8 cellular contexts compared by ENCODE assay signal in the genomic region with DNA sequence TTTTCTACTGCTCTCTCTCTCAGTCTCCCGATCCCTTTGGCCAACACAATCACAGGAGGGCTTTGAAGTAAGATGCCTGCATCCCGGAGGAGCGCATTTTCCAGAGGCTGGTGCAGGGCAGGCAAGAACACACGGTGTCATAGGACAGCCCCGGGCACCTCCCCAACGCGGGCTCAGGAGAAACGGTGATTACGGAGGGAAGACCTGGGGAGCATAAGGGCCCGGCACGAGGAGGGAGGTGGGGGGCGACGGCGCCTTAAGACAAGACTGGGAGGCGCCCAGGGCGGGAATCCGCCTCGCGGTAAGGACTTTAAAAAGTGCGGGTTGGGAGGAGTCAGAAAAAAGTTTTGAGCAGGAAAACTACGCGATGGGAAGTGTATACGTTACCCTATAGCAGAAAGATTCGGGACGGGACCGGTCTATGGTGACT. TPM values are rescaled to one million over a fixed set of nuclear protein-coding genes. Genes with fewer than 3 reads are reported as not detected.
DNase-seq lines count a peak whose midpoint lies in the region; ATAC-seq and TF ChIP-seq lines count a peak whose summit lies in the region.

No MANE protein-coding gene starts in this region.

- H3K36me3 ChIP-seq in ES-I3 (ENCODE audit: insufficient read depth, low read length), result no peaks in the 10 kb centered on the region
- no peaks in the 10 kb centered on the region for H3K36me3 ChIP-seq in GM23338 (ENCODE audit: insufficient read depth)
- no peaks in the 10 kb centered on the region for H3K36me3 ChIP-seq in adipocyte (ENCODE audit: control insufficient read depth, insufficient read depth, low read length, severe bottlenecking)
- H3K36me3 ChIP-seq in iPS DF 6.9 (ENCODE audit: control insufficient read depth, insufficient read depth, low read length), result no peaks in the 10 kb centered on the region
- H3K36me3 ChIP-seq in skeletal muscle satellite cell (ENCODE audit: insufficient read depth, low read length), result peaks cover 5% of the 10 kb centered on the region

- H3K9me3 ChIP-seq in ES-I3 (ENCODE audit: control insufficient read depth, insufficient read depth, low read length), result no peaks in the 10 kb centered on the region; the same call in 1 of the 2 replicates
- H3K9me3 ChIP-seq in adipocyte (ENCODE audit: control insufficient read depth, low read length), result peaks cover 5% of the 10 kb centered on the region
- H3K9me3 ChIP-seq in iPS DF 6.9 (ENCODE audit: control insufficient read depth, insufficient read depth, low read length), result no peaks in the 10 kb centered on the region
- peaks cover 3% of the 10 kb centered on the region for H3K9me3 ChIP-seq in skeletal muscle satellite cell (replicated peaks; ENCODE audit: low read length)

- peak overlapping the region; percentile 96 for H3K9ac ChIP-seq in ES-I3 (ENCODE audit: low read depth, low read length)
- H3K9ac ChIP-seq in adipocyte (ENCODE audit: low read length), result peak overlapping the region; percentile 93
- peak overlapping the region; percentile 86 for H3K9ac ChIP-seq in skeletal muscle satellite cell (ENCODE audit: low read depth, low read length)

- H3K27me3 ChIP-seq in GM23338 (ENCODE audit: insufficient read depth) (no peaks in the 10 kb centered on the region), adipocyte (replicated peaks; ENCODE audit: control insufficient read depth, insufficient read depth, low read length) (no peaks in the 10 kb centered on the region), iPS DF 6.9 (ENCODE audit: control insufficient read depth, insufficient read depth, low read length) (no peaks in the 10 kb centered on the region), skeletal muscle satellite cell (ENCODE audit: control insufficient read depth, insufficient read depth, low read length) (no peaks in the 10 kb centered on the region)

- H3K4me3 ChIP-seq in GM23338, result peak overlapping the region; percentile 97
- H3K4me3 ChIP-seq in adipocyte (ENCODE audit: low read length), result peak overlapping the region; percentile 98
- peak overlapping the region; percentile 83 for H3K4me3 ChIP-seq in iPS DF 6.9 (ENCODE audit: low read length)
- H3K4me3 ChIP-seq in skeletal muscle satellite cell (ENCODE audit: low read length), result peak overlapping the region; percentile 83

- no peaks in the 10 kb centered on the region for H3K9me2 ChIP-seq in GM23338 (ENCODE audit: insufficient read depth)

- H3K79me2 ChIP-seq in GM23338 (replicated peaks; ENCODE audit: insufficient read depth), result peaks cover 39% of the 10 kb centered on the region

- peaks cover 12% of the 10 kb centered on the region for H3K4me1 ChIP-seq in ES-I3 (ENCODE audit: insufficient read depth, low read length)
- H3K4me1 ChIP-seq in GM23338 (ENCODE audit: insufficient read depth), result peaks cover 33% of the 10 kb centered on the region
- H3K4me1 ChIP-seq in adipocyte (ENCODE audit: control insufficient read depth, insufficient read depth, low read length), result peaks cover 9% of the 10 kb centered on the region
- H3K4me1 ChIP-seq in iPS DF 6.9 (ENCODE audit: control insufficient read depth, insufficient read depth, low read length), result peaks cover 2% of the 10 kb centered on the region; the same call in 1 of the 2 replicates
- no peaks in the 10 kb centered on the region for H3K4me1 ChIP-seq in skeletal muscle satellite cell (ENCODE audit: control insufficient read depth, insufficient read depth, low read length)

- peak; percentile 65 for DNase-seq in GM23338 (ENCODE audit: low spot score)
- DNase-seq in NCI-H146 (lab: John Stamatoyannopoulos, UW), result peak; percentile 45
- DNase-seq in adipocyte (ENCODE audit: low read depth), result peak; percentile 65
- no peak for DNase-seq in iPS DF 6.9 (ENCODE audit: low read depth, low spot score)
- DNase-seq in cortex of kidney (lab: John Stamatoyannopoulos, UW), result no peak
- no peak for DNase-seq in cerebellar nuclear complex (lab: John Stamatoyannopoulos, UW)

- peaks cover 11% of the 10 kb centered on the region; the same call in 2 of the 3 replicates for H3K9me3 Mint-ChIP-seq in GM23338

- H3K27ac ChIP-seq in GM23338 (ENCODE audit: low read depth) (peak overlapping the region; percentile 74; the same call in 1 of the 2 replicates), iPS DF 6.9 (ENCODE audit: low read length) (no peak overlapping the region)

- no peak for TF ChIP-seq CTCF in GM23338 (conservative IDR thresholded peaks at IDR 0.05; ENCODE audit: low read depth in 2 of 2)

- H3K27me3 Mint-ChIP-seq in GM23338 (ENCODE audit: insufficient read depth, low read depth, poor library complexity), result peaks cover 10% of the 10 kb centered on the region

- peaks cover 8% of the 10 kb centered on the region for H4K20me1 ChIP-seq in GM23338 (replicated peaks; ENCODE audit: insufficient read depth)

- H3F3A ChIP-seq in GM23338 (replicated peaks; ENCODE audit: low read depth), result peaks cover 10% of the 10 kb centered on the region

- WGBS in iPS DF 6.9 (ENCODE audit: insufficient coverage, insufficient read length), result no CpG with 5 or more reads among the region's 26 CpGs

- H3K4me2 ChIP-seq in GM23338 (peak overlapping the region; percentile 96), skeletal muscle satellite cell (ENCODE audit: low read length) (peak overlapping the region; percentile 81)

- ATAC-seq in GM23338, result peak; percentile 32

- peak overlapping the region; percentile 97 for H3K27ac Mint-ChIP-seq in GM23338

- H3K4me3 Mint-ChIP-seq in GM23338, result peak overlapping the region; percentile 89

- peaks cover 41% of the 10 kb centered on the region for H3K4me1 Mint-ChIP-seq in GM23338

- peaks cover 16% of the 10 kb centered on the region; the same call in 2 of the 3 replicates for H3K36me3 Mint-ChIP-seq in GM23338 (ENCODE audit: low read depth)

- H2AFZ ChIP-seq in GM23338, result peak overlapping the region; percentile 94

TF ChIP-seq in GM23338, 12 proteins besides CTCF, POLR2A, EP300 and RAD21 (continues in another document):
- TF ChIP-seq EZH2phosphoT487 (IDR thresholded peaks at IDR 0.05; ENCODE audit: unreplicated experiment), result no peak
- no peak for TF ChIP-seq STAT1 (IDR thresholded peaks at IDR 0.05; ENCODE audit: unreplicated experiment)
- TF ChIP-seq ZNF114 (CRISPR knock-in tag; IDR thresholded peaks at IDR 0.05), result no peak
- no peak for TF ChIP-seq JUNB (IDR thresholded peaks at IDR 0.05; ENCODE audit: unreplicated experiment)
- no peak for TF ChIP-seq ZNF331 (CRISPR knock-in tag; IDR thresholded peaks at IDR 0.05; ENCODE audit: low read depth)
- TF ChIP-seq EZH2 (IDR thresholded peaks at IDR 0.05; ENCODE audit: low read depth, unreplicated experiment), result no peak
- TF ChIP-seq NANOG (IDR thresholded peaks at IDR 0.05; ENCODE audit: borderline replicate concordance), result no peak
- TF ChIP-seq CREB1 (CRISPR knock-in tag; IDR thresholded peaks at IDR 0.05; ENCODE audit: low read depth), result no peak
- TF ChIP-seq, protein P1, sequence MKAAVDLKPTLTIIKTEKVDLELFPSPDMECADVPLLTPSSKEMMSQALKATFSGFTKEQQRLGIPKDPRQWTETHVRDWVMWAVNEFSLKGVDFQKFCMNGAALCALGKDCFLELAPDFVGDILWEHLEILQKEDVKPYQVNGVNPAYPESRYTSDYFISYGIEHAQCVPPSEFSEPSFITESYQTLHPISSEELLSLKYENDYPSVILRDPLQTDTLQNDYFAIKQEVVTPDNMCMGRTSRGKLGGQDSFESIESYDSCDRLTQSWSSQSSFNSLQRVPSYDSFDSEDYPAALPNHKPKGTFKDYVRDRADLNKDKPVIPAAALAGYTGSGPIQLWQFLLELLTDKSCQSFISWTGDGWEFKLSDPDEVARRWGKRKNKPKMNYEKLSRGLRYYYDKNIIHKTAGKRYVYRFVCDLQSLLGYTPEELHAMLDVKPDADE (IDR thresholded peaks at IDR 0.05), result no peak

RNA-seq across cellular contexts. Expression of a gene that starts 18.7 kb away (rescaled TPM):
- total RNA-seq in GM23338 (2014; rRNA removed; shearing (Covaris generic)), result 8.3 and 10.5 TPM in 2 replicates
- polyA plus RNA-seq in GM23338 (2016; fragmentation: Nextera tagmentation; extraction: Ambion mirVana), result 1.8 and 2.3 TPM in 2 replicates
- total RNA-seq in skeletal muscle satellite cell (2012; rRNA removed), result 3.1 and 3.5 TPM in 2 replicates

RNA-seq across cellular contexts. Expression of a gene that starts 20.7 kb away (rescaled TPM):
- total RNA-seq in GM23338 (2014; rRNA removed; shearing (Covaris generic)), result 9.5 and 17.0 TPM in 2 replicates
- polyA plus RNA-seq in GM23338 (2016; fragmentation: Nextera tagmentation; extraction: Ambion mirVana), result 4.5 and 7.0 TPM in 2 replicates
- total RNA-seq in skeletal muscle satellite cell (2012; rRNA removed), result 4.8 and 8.1 TPM in 2 replicates

RNA-seq across cellular contexts. Expression of a gene that starts 44.5 kb away (rescaled TPM):
- total RNA-seq in GM23338 (2014; rRNA removed; shearing (Covaris generic)), result 20.6 and 32.3 TPM in 2 replicates
- 13.6 TPM in 2 replicates for polyA plus RNA-seq in GM23338 (2016; fragmentation: Nextera tagmentation; extraction: Ambion mirVana)
- 4.8 and 7.4 TPM in 2 replicates for total RNA-seq in skeletal muscle satellite cell (2012; rRNA removed)

Comparison
In these comparisons a context has a peak if more than half of its experiments do, and no peak if none do; other contexts are left out.
1. DNase-seq: peak in GM23338 (single experiment), NCI-H146 (single experiment) and adipocyte (single experiment); none in iPS DF 6.9 (single experiment), cortex of kidney (single experiment) and cerebellar nuclear complex (0 of 2).
2. Peak in every context shown above with its lines, with median percentiles within 50 percentile points of each other: H3K9ac ChIP-seq and H3K4me3 ChIP-seq.